ENCODE assay signal across 1 cellular context in genomic region chr22:16959345-16959930, GRCh38.
TF ChIP-seq lines count a peak whose summit lies in the region.

No MANE protein-coding gene starts in this region.

TF ChIP-seq in K562, 482 proteins besides CTCF, POLR2A, EP300 and RAD21 (continued from another document):
- TF ChIP-seq REST (CRISPR knock-in tag; IDR thresholded peaks at IDR 0.05; ENCODE audit: low read depth) (no peak), GATA2 (CRISPR knock-in tag; IDR thresholded peaks at IDR 0.05) (no peak), ZNF707 (CRISPR knock-in tag; conservative IDR thresholded peaks at IDR 0.05) (no peak), ZNF780A (CRISPR knock-in tag; IDR thresholded peaks at IDR 0.05) (no peak), TRIM28 (IDR thresholded peaks at IDR 0.05) (no peak), TCF15 (CRISPR knock-in tag; IDR thresholded peaks at IDR 0.05) (no peak)
